Comparison of ENCODE assay signal across 10 cellular contexts in genomic region chr1:180269848-180270766, GRCh38. TPM values are rescaled to one million over a fixed set of nuclear protein-coding genes. Genes with fewer than 3 reads are reported as not detected.
DNase-seq lines count a peak whose midpoint lies in the region; ATAC-seq and TF ChIP-seq lines count a peak whose summit lies in the region.
"Had no signal": no experiment of that assay in that cellular context is flagged by ENCODE, and none has a peak within 500 bp of the region (broad histone marks: within the 10 kb centered on the region; RNA-seq: fewer than 3 reads in every experiment).

No MANE protein-coding gene starts in this region.

- no peak overlapping the region for H3K27ac ChIP-seq in 22Rv1

- H3K27ac Mint-ChIP-seq in WTC11: peak overlapping the region; percentile 81
- no peak overlapping the region for H3K27ac Mint-ChIP-seq in T-helper 2 cell treated with Interferon-gamma antibody and Interleukin-4, amounts not matched to agents 5 μg/mL and 100 μg/mL, for 36 hours

- ATAC-seq in WTC11 (peak; percentile 85), HG02885 (IDR thresholded peaks at IDR 0.05; ENCODE audit: poor library complexity, unreplicated experiment) (no peak)

- peaks cover 29% of the 10 kb centered on the region for H3K36me3 Mint-ChIP-seq in WTC11
- H3K36me3 Mint-ChIP-seq in T-helper 2 cell treated with Interferon-gamma antibody and Interleukin-4, amounts not matched to agents 5 μg/mL and 100 μg/mL, for 36 hours (ENCODE audit: low read depth): peaks cover 6% of the 10 kb centered on the region

- H3K36me3 ChIP-seq in kidney epithelial cell (ENCODE audit: control insufficient read depth, insufficient read depth, low read length): no peaks in the 10 kb centered on the region

- CTCF ChIA-PET in WTC11 (lab: Charles Lee): interaction anchor here (0.5 to 4.6 kb wide), 20 partner anchors 9 to 196 kb away, joined by 3 to 31 read pairs (median 3); no protein-coding TSS in a partner anchor

- peaks cover 2% of the 10 kb centered on the region; the same call in 1 of the 2 replicates for H3K9me3 Mint-ChIP-seq in WTC11
- H3K9me3 Mint-ChIP-seq in T-helper 2 cell treated with Interferon-gamma antibody and Interleukin-4, amounts not matched to agents 5 μg/mL and 100 μg/mL, for 36 hours: no peaks in the 10 kb centered on the region

- DNase-seq in HFF-Myc (ENCODE audit: extremely low read depth, low read depth) (no peak), WTC11 (ENCODE audit: low spot score) (peak; percentile 71), kidney epithelial cell (ENCODE audit: low read depth) (no peak), epidermal melanocyte (ENCODE audit: insufficient read length, low spot score) (no peak), AG08395 (ENCODE audit: low spot score) (no peak)
- DNase-seq in T-helper 2 cell treated with Interferon-gamma antibody and Interleukin-4, amounts not matched to agents 5 μg/mL and 100 μg/mL, for 36 hours (ENCODE audit: low spot score): no peak
- DNase-seq: activated CD4-positive, alpha-beta T cell treated with anti-CD3 and anti-CD28 coated beads, Interleukin-2, amount 50 U/mL, for 1 hour had no signal

- H3K27me3 ChIP-seq in kidney epithelial cell (ENCODE audit: control insufficient read depth, insufficient read depth, low read length): no peaks in the 10 kb centered on the region

- H3K4me1 Mint-ChIP-seq in WTC11: peaks cover 58% of the 10 kb centered on the region
- no peaks in the 10 kb centered on the region for H3K4me1 Mint-ChIP-seq in T-helper 2 cell treated with Interferon-gamma antibody and Interleukin-4, amounts not matched to agents 5 μg/mL and 100 μg/mL, for 36 hours (ENCODE audit: low read depth)

- H3K4me3 ChIP-seq in HFF-Myc (replicated peaks; ENCODE audit: low read depth, low read length) (no peak overlapping the region), kidney epithelial cell (ENCODE audit: low read depth, low read length) (no peak overlapping the region)

- no peak overlapping the region for H3K4me3 Mint-ChIP-seq in WTC11
- H3K4me3 Mint-ChIP-seq in T-helper 2 cell treated with Interferon-gamma antibody and Interleukin-4, amounts not matched to agents 5 μg/mL and 100 μg/mL, for 36 hours: no peak overlapping the region

- H3K27me3 Mint-ChIP-seq in WTC11 (ENCODE audit: low read depth): no peaks in the 10 kb centered on the region
- no peaks in the 10 kb centered on the region for H3K27me3 Mint-ChIP-seq in T-helper 2 cell treated with Interferon-gamma antibody and Interleukin-4, amounts not matched to agents 5 μg/mL and 100 μg/mL, for 36 hours (ENCODE audit: low read depth)

- POLR2A ChIA-PET in WTC11 (lab: Charles Lee): interaction anchor here (0.5 to 0.6 kb wide), 4 partner anchors 8 to 1967 kb away, joined by 3 to 4 read pairs (median 3); no protein-coding TSS in a partner anchor

- TF ChIP-seq CTCF in 22Rv1 (IDR thresholded peaks at IDR 0.05): peak; percentile 87
- peak; percentile 29 for TF ChIP-seq CTCF in HFF-Myc (IDR thresholded peaks at IDR 0.05; ENCODE audit: low read depth, low read length, missing control alignments)
- no peak; the same call in 1 of the 2 replicates for TF ChIP-seq CTCF in WTC11 (IDR thresholded peaks at IDR 0.05)
- peak; percentile 60 for TF ChIP-seq CTCF in kidney epithelial cell (IDR thresholded peaks at IDR 0.05; ENCODE audit: insufficient read depth, low read length, poor library complexity, severe bottlenecking)

TF ChIP-seq in WTC11, 78 proteins besides CTCF, POLR2A, EP300 and RAD21:
- TF ChIP-seq ETV6 (CRISPR knock-in tag; IDR thresholded peaks at IDR 0.05) (0 out of 2 replicates have a peak, but pooled peaks have one; percentile 43), ZNF121 (CRISPR knock-in tag; IDR thresholded peaks at IDR 0.05) (0 out of 2 replicates have a peak, but pooled peaks have one; percentile 65), ATF3 (CRISPR knock-in tag; conservative IDR thresholded peaks at IDR 0.05) (no peak)

RNA-seq across cellular contexts. Expression of gene LHX4, which starts 40.0 kb away (rescaled TPM):
- total RNA-seq in WTC11 (2021) (7.7 to 19.2 TPM (median 9.2 TPM) in 3 replicates), kidney epithelial cell (under 0.01 TPM in 1 of 2 replicates, not detected in the other)
- total RNA-seq: G401 had no signal
